ENCODE assay signal across 1 cellular context in the genomic region with DNA sequence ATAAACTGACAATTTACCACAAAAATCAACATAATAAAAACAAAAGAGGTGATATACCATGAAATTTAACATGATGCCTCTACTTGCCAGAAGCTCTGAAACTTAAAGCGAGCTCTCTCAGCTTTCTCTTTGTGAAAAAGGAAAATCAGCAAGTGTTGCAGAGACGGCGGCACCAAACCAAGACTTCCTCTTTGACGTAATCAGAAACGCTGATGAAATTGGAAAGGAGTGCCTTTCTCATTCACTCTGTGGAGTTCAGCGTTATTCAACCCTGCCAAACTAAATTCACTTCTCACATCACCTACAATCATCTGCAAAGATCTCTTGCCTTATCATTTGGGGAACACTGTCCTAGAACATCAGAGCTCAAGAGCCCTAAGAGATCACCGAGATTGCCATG.
TF ChIP-seq lines count a peak whose summit lies in the region.

No MANE protein-coding gene starts in this region.

TF ChIP-seq in SK-N-SH, 30 proteins besides CTCF, POLR2A, EP300 and RAD21 (continued from another document):
- TF ChIP-seq MEF2A (IDR thresholded peaks at IDR 0.05; ENCODE audit: borderline replicate concordance, low read depth) = no peak
- TF ChIP-seq, protein P1, sequence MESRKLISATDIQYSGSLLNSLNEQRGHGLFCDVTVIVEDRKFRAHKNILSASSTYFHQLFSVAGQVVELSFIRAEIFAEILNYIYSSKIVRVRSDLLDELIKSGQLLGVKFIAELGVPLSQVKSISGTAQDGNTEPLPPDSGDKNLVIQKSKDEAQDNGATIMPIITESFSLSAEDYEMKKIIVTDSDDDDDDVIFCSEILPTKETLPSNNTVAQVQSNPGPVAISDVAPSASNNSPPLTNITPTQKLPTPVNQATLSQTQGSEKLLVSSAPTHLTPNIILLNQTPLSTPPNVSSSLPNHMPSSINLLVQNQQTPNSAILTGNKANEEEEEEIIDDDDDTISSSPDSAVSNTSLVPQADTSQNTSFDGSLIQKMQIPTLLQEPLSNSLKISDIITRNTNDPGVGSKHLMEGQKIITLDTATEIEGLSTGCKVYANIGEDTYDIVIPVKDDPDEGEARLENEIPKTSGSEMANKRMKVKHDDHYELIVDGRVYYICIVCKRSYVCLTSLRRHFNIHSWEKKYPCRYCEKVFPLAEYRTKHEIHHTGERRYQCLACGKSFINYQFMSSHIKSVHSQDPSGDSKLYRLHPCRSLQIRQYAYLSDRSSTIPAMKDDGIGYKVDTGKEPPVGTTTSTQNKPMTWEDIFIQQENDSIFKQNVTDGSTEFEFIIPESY (IDR thresholded peaks at IDR 0.05; ENCODE audit: borderline replicate concordance, low read depth) = no peak
- TF ChIP-seq GATA2 (CRISPR knock-in tag; IDR thresholded peaks at IDR 0.05) = no peak
- TF ChIP-seq RCOR1 (IDR thresholded peaks at IDR 0.05; ENCODE audit: low read length) = no peak
